Comparison of ENCODE assay signal across 8 cellular contexts in the genomic region with DNA sequence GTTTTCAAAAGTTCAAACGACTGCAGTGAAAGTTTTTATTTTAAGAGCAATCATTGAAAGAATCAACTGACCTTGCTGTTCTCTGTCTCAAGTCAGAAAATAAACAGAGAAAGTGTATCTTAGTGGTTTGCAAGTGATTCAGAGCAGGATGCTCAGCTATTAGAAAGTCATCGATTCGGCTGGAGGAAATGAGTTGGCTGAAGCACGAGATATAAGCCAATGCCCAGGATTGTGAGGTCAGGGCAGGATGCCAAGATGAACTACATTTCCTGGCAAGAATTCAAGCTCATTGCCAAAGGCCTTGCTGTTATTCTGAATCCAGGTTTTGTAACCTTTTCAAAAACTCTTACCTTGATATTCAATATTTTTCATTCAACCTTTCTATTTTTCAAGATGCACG.
A peak's percentile ranks its signal among the peaks of the same experiment; 100 is the strongest.
DNase-seq lines count a peak whose midpoint lies in the region; ATAC-seq and TF ChIP-seq lines count a peak whose summit lies in the region.

No MANE protein-coding gene starts in this region.

- POLR2A ChIA-PET in WTC11 (lab: Charles Lee): no interaction called here

- no peak overlapping the region for H3K27ac Mint-ChIP-seq in WTC11

- no peaks in the 10 kb centered on the region for H3K9me3 Mint-ChIP-seq in WTC11

- no peak overlapping the region for H3K4me3 Mint-ChIP-seq in WTC11

- DNase-seq in stimulated activated CD4-positive, alpha-beta T cell treated with anti-CD3 and anti-CD28 coated beads, Interleukin-1b, Interleukin-23, amount 100 ng/mL, for 48 hours: peak; percentile 2
- no peak for DNase-seq in stimulated activated CD4-positive, alpha-beta T cell treated with anti-CD3 and anti-CD28 coated beads, Interleukin-4, amount 100 ng/mL, for 24 hours
- peak; percentile 6 for DNase-seq in OCI-M1 (lab: John Stamatoyannopoulos, UW)
- DNase-seq in cardiac muscle cell (ENCODE audit: low read depth in 1 of 2, low spot score in 1 of 2): peak; percentile 30 to 75
- no peak for DNase-seq in NOMO-1 (lab: John Stamatoyannopoulos, UW; ENCODE audit: unreplicated experiment in 2 of 2)
- no peak for DNase-seq in WTC11 (ENCODE audit: low spot score)
- DNase-seq in stimulated activated CD4-positive, alpha-beta T cell treated with anti-CD3 and anti-CD28 coated beads, Interleukin-4, amount 100 ng/mL, for 1 hour: no peak

- ATAC-seq in HG03103 (IDR thresholded peaks at IDR 0.05; ENCODE audit: low read depth, unreplicated experiment) (peak; percentile 47), WTC11 (no peak)

- no peak overlapping the region for H3K4me3 ChIP-seq in cardiac muscle cell

- peaks cover 4% of the 10 kb centered on the region for H3K4me1 ChIP-seq in cardiac muscle cell (ENCODE audit: low read depth)

- 0 out of 2 replicates have a peak, but pooled peaks cover 10% of the 10 kb centered on the region for H3K27me3 Mint-ChIP-seq in WTC11 (ENCODE audit: low read depth)

- no peak for TF ChIP-seq CTCF in cardiac muscle cell (IDR thresholded peaks at IDR 0.05; ENCODE audit: low read depth, low read length)
- TF ChIP-seq CTCF in WTC11 (IDR thresholded peaks at IDR 0.05): no peak

- no peaks in the 10 kb centered on the region for H3K36me3 Mint-ChIP-seq in WTC11

- peaks cover 71% of the 10 kb centered on the region for H3K4me1 Mint-ChIP-seq in WTC11

- no peak overlapping the region for H3K27ac ChIP-seq in cardiac muscle cell

- H3K27me3 ChIP-seq in cardiac muscle cell: no peaks in the 10 kb centered on the region

- no peaks in the 10 kb centered on the region for H3K36me3 ChIP-seq in cardiac muscle cell

- CTCF ChIA-PET in WTC11 (lab: Charles Lee): no interaction called here

- H3K9me3 ChIP-seq in cardiac muscle cell (ENCODE audit: low read depth): no peaks in the 10 kb centered on the region

TF ChIP-seq in WTC11, 78 proteins besides CTCF, POLR2A, EP300 and RAD21 (continues in another document):
- TF ChIP-seq NR3C1 (CRISPR knock-in tag; conservative IDR thresholded peaks at IDR 0.05; ENCODE audit: low read depth): no peak
- no peak for TF ChIP-seq FOXP1 (CRISPR knock-in tag; IDR thresholded peaks at IDR 0.05; ENCODE audit: borderline replicate concordance)
- TF ChIP-seq, protein P1, sequence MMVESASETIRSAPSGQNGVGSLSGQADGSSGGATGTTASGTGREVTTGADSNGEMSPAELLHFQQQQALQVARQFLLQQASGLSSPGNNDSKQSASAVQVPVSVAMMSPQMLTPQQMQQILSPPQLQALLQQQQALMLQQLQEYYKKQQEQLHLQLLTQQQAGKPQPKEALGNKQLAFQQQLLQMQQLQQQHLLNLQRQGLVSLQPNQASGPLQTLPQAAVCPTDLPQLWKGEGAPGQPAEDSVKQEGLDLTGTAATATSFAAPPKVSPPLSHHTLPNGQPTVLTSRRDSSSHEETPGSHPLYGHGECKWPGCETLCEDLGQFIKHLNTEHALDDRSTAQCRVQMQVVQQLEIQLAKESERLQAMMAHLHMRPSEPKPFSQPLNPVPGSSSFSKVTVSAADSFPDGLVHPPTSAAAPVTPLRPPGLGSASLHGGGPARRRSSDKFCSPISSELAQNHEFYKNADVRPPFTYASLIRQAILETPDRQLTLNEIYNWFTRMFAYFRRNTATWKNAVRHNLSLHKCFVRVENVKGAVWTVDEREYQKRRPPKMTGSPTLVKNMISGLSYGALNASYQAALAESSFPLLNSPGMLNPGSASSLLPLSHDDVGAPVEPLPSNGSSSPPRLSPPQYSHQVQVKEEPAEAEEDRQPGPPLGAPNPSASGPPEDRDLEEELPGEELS (CRISPR knock-in tag; IDR thresholded peaks at IDR 0.05): no peak
- no peak for TF ChIP-seq MXD4 (CRISPR knock-in tag; IDR thresholded peaks at IDR 0.05; ENCODE audit: borderline replicate concordance)
- no peak for TF ChIP-seq SOX15 (CRISPR knock-in tag; IDR thresholded peaks at IDR 0.05)
- TF ChIP-seq, protein P2, sequence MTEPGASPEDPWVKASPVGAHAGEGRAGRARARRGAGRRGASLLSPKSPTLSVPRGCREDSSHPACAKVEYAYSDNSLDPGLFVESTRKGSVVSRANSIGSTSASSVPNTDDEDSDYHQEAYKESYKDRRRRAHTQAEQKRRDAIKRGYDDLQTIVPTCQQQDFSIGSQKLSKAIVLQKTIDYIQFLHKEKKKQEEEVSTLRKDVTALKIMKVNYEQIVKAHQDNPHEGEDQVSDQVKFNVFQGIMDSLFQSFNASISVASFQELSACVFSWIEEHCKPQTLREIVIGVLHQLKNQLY (CRISPR knock-in tag; IDR thresholded peaks at IDR 0.05): no peak
- no peak for TF ChIP-seq ELF4 (CRISPR knock-in tag; IDR thresholded peaks at IDR 0.05; ENCODE audit: low read depth)
- no peak for TF ChIP-seq GTF2I (CRISPR knock-in tag; conservative IDR thresholded peaks at IDR 0.05)
- no peak for TF ChIP-seq SMAD4 (CRISPR knock-in tag; IDR thresholded peaks at IDR 0.05)
- no peak for TF ChIP-seq MYBL2 (CRISPR knock-in tag; IDR thresholded peaks at IDR 0.05)
- TF ChIP-seq, protein P3, sequence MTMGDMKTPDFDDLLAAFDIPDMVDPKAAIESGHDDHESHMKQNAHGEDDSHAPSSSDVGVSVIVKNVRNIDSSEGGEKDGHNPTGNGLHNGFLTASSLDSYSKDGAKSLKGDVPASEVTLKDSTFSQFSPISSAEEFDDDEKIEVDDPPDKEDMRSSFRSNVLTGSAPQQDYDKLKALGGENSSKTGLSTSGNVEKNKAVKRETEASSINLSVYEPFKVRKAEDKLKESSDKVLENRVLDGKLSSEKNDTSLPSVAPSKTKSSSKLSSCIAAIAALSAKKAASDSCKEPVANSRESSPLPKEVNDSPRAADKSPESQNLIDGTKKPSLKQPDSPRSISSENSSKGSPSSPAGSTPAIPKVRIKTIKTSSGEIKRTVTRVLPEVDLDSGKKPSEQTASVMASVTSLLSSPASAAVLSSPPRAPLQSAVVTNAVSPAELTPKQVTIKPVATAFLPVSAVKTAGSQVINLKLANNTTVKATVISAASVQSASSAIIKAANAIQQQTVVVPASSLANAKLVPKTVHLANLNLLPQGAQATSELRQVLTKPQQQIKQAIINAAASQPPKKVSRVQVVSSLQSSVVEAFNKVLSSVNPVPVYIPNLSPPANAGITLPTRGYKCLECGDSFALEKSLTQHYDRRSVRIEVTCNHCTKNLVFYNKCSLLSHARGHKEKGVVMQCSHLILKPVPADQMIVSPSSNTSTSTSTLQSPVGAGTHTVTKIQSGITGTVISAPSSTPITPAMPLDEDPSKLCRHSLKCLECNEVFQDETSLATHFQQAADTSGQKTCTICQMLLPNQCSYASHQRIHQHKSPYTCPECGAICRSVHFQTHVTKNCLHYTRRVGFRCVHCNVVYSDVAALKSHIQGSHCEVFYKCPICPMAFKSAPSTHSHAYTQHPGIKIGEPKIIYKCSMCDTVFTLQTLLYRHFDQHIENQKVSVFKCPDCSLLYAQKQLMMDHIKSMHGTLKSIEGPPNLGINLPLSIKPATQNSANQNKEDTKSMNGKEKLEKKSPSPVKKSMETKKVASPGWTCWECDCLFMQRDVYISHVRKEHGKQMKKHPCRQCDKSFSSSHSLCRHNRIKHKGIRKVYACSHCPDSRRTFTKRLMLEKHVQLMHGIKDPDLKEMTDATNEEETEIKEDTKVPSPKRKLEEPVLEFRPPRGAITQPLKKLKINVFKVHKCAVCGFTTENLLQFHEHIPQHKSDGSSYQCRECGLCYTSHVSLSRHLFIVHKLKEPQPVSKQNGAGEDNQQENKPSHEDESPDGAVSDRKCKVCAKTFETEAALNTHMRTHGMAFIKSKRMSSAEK (CRISPR knock-in tag; IDR thresholded peaks at IDR 0.05; ENCODE audit: borderline replicate concordance): no peak
- TF ChIP-seq JUN (CRISPR knock-in tag; IDR thresholded peaks at IDR 0.05): no peak
- TF ChIP-seq, protein P4, sequence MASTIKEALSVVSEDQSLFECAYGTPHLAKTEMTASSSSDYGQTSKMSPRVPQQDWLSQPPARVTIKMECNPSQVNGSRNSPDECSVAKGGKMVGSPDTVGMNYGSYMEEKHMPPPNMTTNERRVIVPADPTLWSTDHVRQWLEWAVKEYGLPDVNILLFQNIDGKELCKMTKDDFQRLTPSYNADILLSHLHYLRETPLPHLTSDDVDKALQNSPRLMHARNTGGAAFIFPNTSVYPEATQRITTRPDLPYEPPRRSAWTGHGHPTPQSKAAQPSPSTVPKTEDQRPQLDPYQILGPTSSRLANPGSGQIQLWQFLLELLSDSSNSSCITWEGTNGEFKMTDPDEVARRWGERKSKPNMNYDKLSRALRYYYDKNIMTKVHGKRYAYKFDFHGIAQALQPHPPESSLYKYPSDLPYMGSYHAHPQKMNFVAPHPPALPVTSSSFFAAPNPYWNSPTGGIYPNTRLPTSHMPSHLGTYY (CRISPR knock-in tag; IDR thresholded peaks at IDR 0.05): no peak
- TF ChIP-seq NR2C2 (CRISPR knock-in tag; IDR thresholded peaks at IDR 0.05): no peak
- TF ChIP-seq, protein P5, sequence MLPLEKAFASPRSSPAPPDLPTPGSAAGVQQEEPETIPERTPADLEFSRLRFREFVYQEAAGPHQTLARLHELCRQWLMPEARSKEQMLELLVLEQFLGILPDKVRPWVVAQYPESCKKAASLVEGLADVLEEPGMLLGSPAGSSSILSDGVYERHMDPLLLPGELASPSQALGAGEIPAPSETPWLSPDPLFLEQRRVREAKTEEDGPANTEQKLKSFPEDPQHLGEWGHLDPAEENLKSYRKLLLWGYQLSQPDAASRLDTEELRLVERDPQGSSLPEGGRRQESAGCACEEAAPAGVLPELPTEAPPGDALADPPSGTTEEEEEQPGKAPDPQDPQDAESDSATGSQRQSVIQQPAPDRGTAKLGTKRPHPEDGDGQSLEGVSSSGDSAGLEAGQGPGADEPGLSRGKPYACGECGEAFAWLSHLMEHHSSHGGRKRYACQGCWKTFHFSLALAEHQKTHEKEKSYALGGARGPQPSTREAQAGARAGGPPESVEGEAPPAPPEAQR (CRISPR knock-in tag; IDR thresholded peaks at IDR 0.05): no peak
- no peak for TF ChIP-seq ZNF416 (CRISPR knock-in tag; IDR thresholded peaks at IDR 0.05)
- TF ChIP-seq, protein P6, sequence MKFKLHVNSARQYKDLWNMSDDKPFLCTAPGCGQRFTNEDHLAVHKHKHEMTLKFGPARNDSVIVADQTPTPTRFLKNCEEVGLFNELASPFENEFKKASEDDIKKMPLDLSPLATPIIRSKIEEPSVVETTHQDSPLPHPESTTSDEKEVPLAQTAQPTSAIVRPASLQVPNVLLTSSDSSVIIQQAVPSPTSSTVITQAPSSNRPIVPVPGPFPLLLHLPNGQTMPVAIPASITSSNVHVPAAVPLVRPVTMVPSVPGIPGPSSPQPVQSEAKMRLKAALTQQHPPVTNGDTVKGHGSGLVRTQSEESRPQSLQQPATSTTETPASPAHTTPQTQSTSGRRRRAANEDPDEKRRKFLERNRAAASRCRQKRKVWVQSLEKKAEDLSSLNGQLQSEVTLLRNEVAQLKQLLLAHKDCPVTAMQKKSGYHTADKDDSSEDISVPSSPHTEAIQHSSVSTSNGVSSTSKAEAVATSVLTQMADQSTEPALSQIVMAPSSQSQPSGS (CRISPR knock-in tag; IDR thresholded peaks at IDR 0.05; ENCODE audit: borderline replicate concordance, low read depth): no peak

Comparison
In these comparisons a context has a peak if more than half of its experiments do, and no peak if none do; other contexts are left out.
1. DNase-seq: peak in stimulated activated CD4-positive, alpha-beta T cell treated with anti-CD3 and anti-CD28 coated beads, Interleukin-1b, Interleukin-23, amount 100 ng/mL, for 48 hours (single experiment), OCI-M1 (single experiment) and cardiac muscle cell (2 of 2); none in stimulated activated CD4-positive, alpha-beta T cell treated with anti-CD3 and anti-CD28 coated beads, Interleukin-4, amount 100 ng/mL, for 24 hours (single experiment), NOMO-1 (0 of 2), WTC11 (single experiment) and stimulated activated CD4-positive, alpha-beta T cell treated with anti-CD3 and anti-CD28 coated beads, Interleukin-4, amount 100 ng/mL, for 1 hour (single experiment).